22 cellular contexts compared by ENCODE assay signal in the genomic region with DNA sequence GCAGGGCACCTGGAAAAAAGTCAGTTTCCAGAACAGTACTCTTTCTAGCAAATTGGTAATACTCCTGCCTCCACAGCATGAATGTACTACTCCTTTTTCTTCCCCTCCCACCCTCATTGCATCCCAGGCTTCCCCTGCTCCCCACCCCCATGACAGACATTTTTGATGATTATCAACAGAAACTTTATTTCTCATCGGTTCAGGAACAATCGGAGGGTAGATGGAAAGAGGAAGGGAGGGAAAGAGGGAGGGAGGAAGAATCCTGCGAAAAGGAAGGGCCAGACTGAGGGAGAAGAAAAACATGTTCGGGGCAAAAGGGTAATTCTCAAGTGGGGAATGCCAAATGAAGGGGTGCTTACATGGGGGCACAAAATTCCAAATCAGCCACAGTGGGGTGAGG. TPM values are rescaled to one million over a fixed set of nuclear protein-coding genes. Genes with fewer than 3 reads are reported as not detected.
A peak's percentile ranks its signal among the peaks of the same experiment; 100 is the strongest.
DNase-seq lines count a peak whose midpoint lies in the region; ATAC-seq and TF ChIP-seq lines count a peak whose summit lies in the region.
"Had no signal": no experiment of that assay in that cellular context is flagged by ENCODE, and none has a peak within 500 bp of the region (broad histone marks: within the 10 kb centered on the region; RNA-seq: fewer than 3 reads in every experiment).

No MANE protein-coding gene starts in this region.

- no peaks in the 10 kb centered on the region for H3K9me3 Mint-ChIP-seq in stimulated activated naive CD8-positive, alpha-beta T cell treated with anti-CD3 and anti-CD28 coated beads, Interleukin-15, Interleukin-2, amounts not matched to agents 100 ng/mL and 50 ng/mL, for 24 hours
- no peaks in the 10 kb centered on the region for H3K9me3 Mint-ChIP-seq in activated B cell treated with CpG ODN at 0.5 μM for 24 hours
- H3K9me3 Mint-ChIP-seq in effector memory CD8-positive, alpha-beta T cell: no peaks in the 10 kb centered on the region

- CTCF ChIA-PET in activated B cell treated with CpG ODN at 0.5 μM for 24 hours (lab: Charles Lee): no interaction called here

- peaks cover 11% of the 10 kb centered on the region for H3K36me3 ChIP-seq in thymus (ENCODE audit: control insufficient read depth, insufficient read depth)
- H3K36me3 ChIP-seq: SJSA1 had no signal

- intact Hi-C loops in activated B cell treated with CpG ODN at 0.5 μM for 24 hours (cut with micrococcal nuclease): no loop called here

- peaks cover 70% of the 10 kb centered on the region for H3K4me1 Mint-ChIP-seq in stimulated activated naive CD8-positive, alpha-beta T cell treated with anti-CD3 and anti-CD28 coated beads, Interleukin-15, Interleukin-2, amounts not matched to agents 100 ng/mL and 50 ng/mL, for 24 hours (ENCODE audit: low read depth)
- peaks cover 86% of the 10 kb centered on the region for H3K4me1 Mint-ChIP-seq in activated B cell treated with CpG ODN at 0.5 μM for 24 hours
- peaks cover 56 to 84% of the 10 kb centered on the region in 2 donors for H3K4me1 Mint-ChIP-seq in effector memory CD8-positive, alpha-beta T cell (ENCODE audit: low read depth in 2 of 2)

- DNase-seq in stimulated activated naive CD8-positive, alpha-beta T cell treated with anti-CD3 and anti-CD28 coated beads, Interleukin-15, Interleukin-2, amounts not matched to agents 100 U/mL and 50 U/mL, for 24 hours: no peak
- DNase-seq in activated B cell treated with CpG ODN at 0.5 μM for 24 hours: no peak
- DNase-seq in effector memory CD8-positive, alpha-beta T cell: no peak
- no peak for DNase-seq in cerebellar cortex (ENCODE audit: low spot score)
- DNase-seq in HPDE6-E6E7 (ENCODE audit: extremely low spot score): no peak
- DNase-seq: mammary epithelial cell; NCI-H1105 treated with DMSO at 0.1 percent for 48 hours; NCI-H2107; NCI-H524 treated with DMSO at 0.1 percent for 48 hours; PC-3; small intestine; stimulated activated CD4-positive, alpha-beta T cell treated with anti-CD3 and anti-CD28 coated beads, Interleukin-4, amount 100 ng/mL, for 24 hours; T1000 had no signal

- H3K36me3 Mint-ChIP-seq in stimulated activated naive CD8-positive, alpha-beta T cell treated with anti-CD3 and anti-CD28 coated beads, Interleukin-15, Interleukin-2, amounts not matched to agents 100 ng/mL and 50 ng/mL, for 24 hours (ENCODE audit: low read depth): peaks cover 68% of the 10 kb centered on the region
- H3K36me3 Mint-ChIP-seq in activated B cell treated with CpG ODN at 0.5 μM for 24 hours (ENCODE audit: low read depth): peaks cover 56% of the 10 kb centered on the region
- peaks cover 87% of the 10 kb centered on the region for H3K36me3 Mint-ChIP-seq in effector memory CD8-positive, alpha-beta T cell (ENCODE audit: insufficient read depth)

- no peaks in the 10 kb centered on the region for H3K27me3 Mint-ChIP-seq in stimulated activated naive CD8-positive, alpha-beta T cell treated with anti-CD3 and anti-CD28 coated beads, Interleukin-15, Interleukin-2, amounts not matched to agents 100 ng/mL and 50 ng/mL, for 24 hours
- no peaks in the 10 kb centered on the region for H3K27me3 Mint-ChIP-seq in activated B cell treated with CpG ODN at 0.5 μM for 24 hours
- no peaks in the 10 kb centered on the region for H3K27me3 Mint-ChIP-seq in effector memory CD8-positive, alpha-beta T cell

- WGBS in thymus: 69% methylated on average over 4 of the region's 4 CpGs

- no peaks in the 10 kb centered on the region for H3K9me3 ChIP-seq in thymus (ENCODE audit: control insufficient read depth)
- H3K9me3 ChIP-seq: SJSA1 had no signal

- peak overlapping the region; percentile 97 for H3K27ac Mint-ChIP-seq in stimulated activated naive CD8-positive, alpha-beta T cell treated with anti-CD3 and anti-CD28 coated beads, Interleukin-15, Interleukin-2, amounts not matched to agents 100 ng/mL and 50 ng/mL, for 24 hours
- peak overlapping the region; percentile 35 for H3K27ac Mint-ChIP-seq in activated B cell treated with CpG ODN at 0.5 μM for 24 hours
- H3K27ac Mint-ChIP-seq in effector memory CD8-positive, alpha-beta T cell: peak overlapping the region; percentile 98 to 100

- peak overlapping the region; percentile 74 for H3K27ac ChIP-seq in thymus (ENCODE audit: low read depth)
- H3K27ac ChIP-seq: hepatocyte, KMS-11, SJSA1 had no signal

- no peaks in the 10 kb centered on the region for H3K27me3 ChIP-seq in thymus (ENCODE audit: control insufficient read depth, insufficient read depth)
- H3K27me3 ChIP-seq: hepatocyte, SJSA1 had no signal

- TF ChIP-seq CTCF in activated B cell treated with CpG ODN at 0.5 μM for 24 hours (IDR thresholded peaks at IDR 0.05): no peak

- H3K4me1 ChIP-seq in thymus (ENCODE audit: control insufficient read depth, insufficient read depth, low read length): peaks cover 11% of the 10 kb centered on the region
- H3K4me1 ChIP-seq: SJSA1 had no signal

- POLR2A ChIA-PET in activated B cell treated with CpG ODN at 0.5 μM for 24 hours (lab: Charles Lee): no interaction called here

- peak overlapping the region; percentile 99 for H3K4me3 Mint-ChIP-seq in stimulated activated naive CD8-positive, alpha-beta T cell treated with anti-CD3 and anti-CD28 coated beads, Interleukin-15, Interleukin-2, amounts not matched to agents 100 ng/mL and 50 ng/mL, for 24 hours
- peak overlapping the region; percentile 38 for H3K4me3 Mint-ChIP-seq in activated B cell treated with CpG ODN at 0.5 μM for 24 hours
- peak overlapping the region; percentile 94 for H3K4me3 Mint-ChIP-seq in effector memory CD8-positive, alpha-beta T cell

- ATAC-seq in stimulated activated naive CD8-positive, alpha-beta T cell treated with anti-CD3 and anti-CD28 coated beads, Interleukin-15, Interleukin-2, amounts not matched to agents 100 U/mL and 50 U/mL, for 24 hours: no peak
- ATAC-seq in activated B cell treated with CpG ODN at 0.5 μM for 24 hours (ENCODE audit: low read depth) (no peak), GM21367 (IDR thresholded peaks at IDR 0.05; ENCODE audit: unreplicated experiment) (no peak)
- no peak for ATAC-seq in effector memory CD8-positive, alpha-beta T cell (replicated peaks)
- ATAC-seq: PC-3 had no signal

- peak overlapping the region; percentile 53 for H3K4me3 ChIP-seq in thymus (ENCODE audit: low read length)
- H3K4me3 ChIP-seq: hepatocyte, SJSA1 had no signal

RNA-seq across cellular contexts. Expression of gene CXorf65, which starts 0.7 kb away (rescaled TPM):
- total RNA-seq in activated B cell treated with CpG ODN at 0.5 μM for 24 hours: 10.0 and 14.5 TPM in 2 replicates
- polyA plus RNA-seq in thymus: 40.8 TPM
- total RNA-seq: fibroblast of villous mesenchyme, hepatocyte, mammary epithelial cell, PC-3, pulmonary artery endothelial cell, SJSA1, temporal lobe had no signal
- polyA plus RNA-seq: hepatocyte, mammary epithelial cell had no signal

RNA-seq across cellular contexts. Expression of gene IL2RG, which starts 4.1 kb away (rescaled TPM):
- 261 and 264 TPM in 2 replicates for total RNA-seq in activated B cell treated with CpG ODN at 0.5 μM for 24 hours
- 197 TPM for polyA plus RNA-seq in thymus
- total RNA-seq: fibroblast of villous mesenchyme, mammary epithelial cell, PC-3, pulmonary artery endothelial cell, SJSA1 had no signal
- polyA plus RNA-seq: mammary epithelial cell had no signal

RNA-seq across cellular contexts. Expression of gene MED12, which starts 11.2 kb away (rescaled TPM):
- 81.7 and 102 TPM in 2 replicates for total RNA-seq in activated B cell treated with CpG ODN at 0.5 μM for 24 hours
- polyA plus RNA-seq in thymus: 9.3 TPM
- total RNA-seq: SJSA1 had no signal

RNA-seq across cellular contexts. Expression of gene FOXO4, which starts 11.6 kb away (rescaled TPM):
- 10.1 and 16.1 TPM in 2 replicates for total RNA-seq in activated B cell treated with CpG ODN at 0.5 μM for 24 hours
- 12.3 TPM for polyA plus RNA-seq in thymus
- total RNA-seq: SJSA1 had no signal

RNA-seq across cellular contexts. Expression of gene NLGN3, which starts 37.4 kb away (rescaled TPM):
- total RNA-seq in activated B cell treated with CpG ODN at 0.5 μM for 24 hours: 0.46 and 0.67 TPM in 2 replicates
- polyA plus RNA-seq in thymus: 1.5 TPM
- total RNA-seq: SJSA1 had no signal

Comparison
In these comparisons a context has a peak if more than half of its experiments do, and no peak if none do; other contexts are left out.
1. H3K27ac Mint-ChIP-seq: peak in every context shown above with its lines; median percentile 99 in effector memory CD8-positive, alpha-beta T cell; 97 in stimulated activated naive CD8-positive, alpha-beta T cell treated with anti-CD3 and anti-CD28 coated beads, Interleukin-15, Interleukin-2, amounts not matched to agents 100 ng/mL and 50 ng/mL, for 24 hours; 35 in activated B cell treated with CpG ODN at 0.5 μM for 24 hours.
2. H3K4me3 Mint-ChIP-seq: peak in every context shown above with its lines; median percentile 99 in stimulated activated naive CD8-positive, alpha-beta T cell treated with anti-CD3 and anti-CD28 coated beads, Interleukin-15, Interleukin-2, amounts not matched to agents 100 ng/mL and 50 ng/mL, for 24 hours; 94 in effector memory CD8-positive, alpha-beta T cell; 38 in activated B cell treated with CpG ODN at 0.5 μM for 24 hours.